Comparison of ENCODE assay signal across 8 cellular contexts in genomic region chr19:16572332-16573211, GRCh38.
DNase-seq lines count a peak whose midpoint lies in the region; ATAC-seq lines count a peak whose summit lies in the region.

Gene SLC35E1 (minus strand): TSS chr19:16572415. CDS start chr19:16572364, 51 bp downstream.

- H3K27ac ChIP-seq in BLaER1, result peak within 1 kb of the TSS; percentile 85
- H3K27ac ChIP-seq in cingulate gyrus (ENCODE audit: low read depth, low read length), result peak within 1 kb of the TSS; percentile 41

- H3K4me1 ChIP-seq in BLaER1, result peaks cover 42% of the 10 kb centered on the region

- no peaks in the 10 kb centered on the region for H3K27me3 ChIP-seq in BLaER1

- peaks cover 58% of the 10 kb centered on the region for H4K20me1 ChIP-seq in BLaER1

- peak within 1 kb of the TSS; percentile 98 for H3K4me3 ChIP-seq in BLaER1

- peak within 1 kb of the TSS; percentile 99 for H3K4me2 ChIP-seq in BLaER1

- DNase-seq in GM19240 (ENCODE audit: insufficient read length, low spot score) (peak; percentile 100), NCI-H524 (lab: John Stamatoyannopoulos, UW) (peak; percentile 93 to 98), kidney tubule cell (ENCODE audit: low spot score) (peak; percentile 98)
- DNase-seq in activated CD4-positive, alpha-beta T cell treated with anti-CD3 and anti-CD28 coated beads for 48 hours, result peak; percentile 95
- DNase-seq in stimulated activated CD4-positive, alpha-beta T cell treated with anti-CD3 and anti-CD28 coated beads, Interleukin-1b, Interleukin-23, amount 100 ng/mL, for 1 hour (ENCODE audit: low read depth in 2 of 2), result peak; percentile 78 to 80

- H3K36me3 ChIP-seq in BLaER1, result peaks cover 72% of the 10 kb centered on the region

- no peaks in the 10 kb centered on the region for H3K9me3 ChIP-seq in BLaER1

- H3K9ac ChIP-seq in BLaER1, result peak within 1 kb of the TSS; percentile 81

- peak; percentile 51 for ATAC-seq in HG03457 (IDR thresholded peaks at IDR 0.05; ENCODE audit: unreplicated experiment)

Comparison
In these comparisons a context has a peak if more than half of its experiments do, and no peak if none do; other contexts are left out.
1. Peak in every context shown above with its lines: DNase-seq, ATAC-seq, H3K4me3 ChIP-seq and H3K27ac ChIP-seq.